ENCODE assay signal across 8 cellular contexts in the genomic region with DNA sequence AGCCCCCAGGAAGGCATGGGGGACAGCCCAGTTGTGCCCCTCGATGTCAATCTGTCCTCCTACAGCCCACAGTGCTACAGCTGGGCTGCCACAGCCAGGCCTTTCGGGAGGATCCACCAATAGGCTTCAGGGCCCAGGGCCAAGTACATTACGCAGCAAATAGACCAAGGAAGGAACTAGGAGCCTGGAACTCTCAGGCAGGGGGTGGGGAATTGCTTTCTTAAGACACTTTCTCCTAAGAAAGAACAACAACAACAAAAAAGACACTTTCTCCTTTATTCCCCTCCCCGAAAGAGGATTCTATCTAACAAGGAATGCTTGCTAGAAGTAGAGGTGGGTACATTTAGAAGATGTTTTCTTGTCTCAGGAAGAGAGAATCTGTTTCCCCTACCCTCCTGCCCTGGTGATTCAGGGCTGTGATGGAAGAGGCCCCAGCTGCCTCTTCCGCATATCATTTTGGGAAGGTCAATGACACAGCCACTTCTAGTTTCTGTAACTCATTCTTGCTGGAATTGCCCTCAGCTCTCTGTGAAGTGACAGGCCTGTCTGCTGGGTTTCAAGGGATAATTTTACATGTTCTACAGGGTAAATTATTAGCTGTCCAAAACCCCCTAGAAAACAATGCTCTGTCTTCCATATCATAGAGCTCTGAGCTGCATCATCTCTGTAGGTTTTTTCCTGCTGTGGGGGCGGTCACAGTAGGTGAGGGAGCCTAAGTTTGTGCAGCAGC. TPM values are rescaled to one million over a fixed set of nuclear protein-coding genes. Genes with fewer than 3 reads are reported as not detected.
DNase-seq lines count a peak whose midpoint lies in the region; TF ChIP-seq lines count a peak whose summit lies in the region.

No MANE protein-coding gene starts in this region.

- peak overlapping the region; percentile 96 for H3K27ac Mint-ChIP-seq in MCF 10A (ENCODE audit: low read depth, unreplicated experiment)

- H3K4me1 Mint-ChIP-seq in MCF 10A (ENCODE audit: insufficient read depth, unreplicated experiment): peaks cover 55% of the 10 kb centered on the region

- no peaks in the 10 kb centered on the region for H3K27me3 Mint-ChIP-seq in MCF 10A (ENCODE audit: insufficient read depth, unreplicated experiment)

- H3K79me2 ChIP-seq in ACC112 (ENCODE audit: control insufficient read depth, insufficient read depth, low read length, unreplicated experiment): peaks cover 45% of the 10 kb centered on the region

- 55% methylated on average over 6 of the region's 6 CpGs for WGBS in liver

- H3K4me1 ChIP-seq in ACC112 (ENCODE audit: control insufficient read depth, insufficient read depth, low read length, unreplicated experiment) (peaks cover 85% of the 10 kb centered on the region), liver (ENCODE audit: control insufficient read depth in 4 of 4, insufficient read depth in 4 of 4, low read length in 3 of 4) (peaks cover 14 to 58% (median 35%) of the 10 kb centered on the region in 4 donors), subcutaneous abdominal adipose tissue (ENCODE audit: control insufficient read depth in 5 of 5, insufficient read depth in 5 of 5, low read length in 5 of 5) (peaks cover 50 to 96% (median 92%) of the 10 kb centered on the region in 5 donors)

- H3K36me3 Mint-ChIP-seq in MCF 10A (ENCODE audit: insufficient read depth, unreplicated experiment): no peaks in the 10 kb centered on the region

- H3K4me3 ChIP-seq in ACC112 (ENCODE audit: low read depth, low read length) (peak overlapping the region; percentile 24), GM12864 (ENCODE audit: low read depth, low read length) (peak overlapping the region; percentile 9), liver (ENCODE audit: low read depth in 1 of 3, low read length in 3 of 3) (no peak overlapping the region), subcutaneous abdominal adipose tissue (ENCODE audit: low read depth in 1 of 5, low read length in 5 of 5) (peak overlapping the region; percentile 1 to 48 (median 26))

- peak overlapping the region; percentile 99 for H3K27ac ChIP-seq in ACC112 (ENCODE audit: low read depth, low read length)
- peak overlapping the region; percentile 88 to 90 for H3K27ac ChIP-seq in liver (ENCODE audit: low read depth in 1 of 2, low read length in 2 of 2)
- H3K27ac ChIP-seq in subcutaneous abdominal adipose tissue (ENCODE audit: low read depth, low read length): peak overlapping the region; percentile 99

- peak overlapping the region; percentile 57 for H3K4me3 Mint-ChIP-seq in MCF 10A (ENCODE audit: unreplicated experiment)

- CTCF ChIA-PET in MCF 10A (lab: Yijun Ruan, JAX): interaction anchor here (0.6 to 3.1 kb wide), 12 partner anchors 9 to 110 kb away, joined by 3 to 25 read pairs (median 3); no protein-coding TSS in a partner anchor

- H3K36me3 ChIP-seq in ACC112 (ENCODE audit: insufficient read depth, low read length) (no peaks in the 10 kb centered on the region), liver (ENCODE audit: control insufficient read depth in 4 of 4, insufficient read depth in 3 of 4, low read depth in 1 of 4, low read length in 3 of 4) (no peaks in the 10 kb centered on the region), subcutaneous abdominal adipose tissue (ENCODE audit: control insufficient read depth in 5 of 5, insufficient read depth in 5 of 5, low read length in 5 of 5) (no peaks in the 10 kb centered on the region)

- DNase-seq in GM12864 (ENCODE audit: low read depth): no peak
- DNase-seq in NOMO-1 treated with dmso at 0.1 percent for 144 hours (lab: John Stamatoyannopoulos, UW; ENCODE audit: unreplicated experiment): peak; percentile 37
- peak; percentile 93 for DNase-seq in MCF 10A (ENCODE audit: unreplicated experiment)
- DNase-seq in epidermal melanocyte (ENCODE audit: insufficient read length, low spot score): no peak
- DNase-seq in NCI-H748 treated with DMSO at 0.1 percent for 48 hours (lab: John Stamatoyannopoulos, UW): no peak

- TF ChIP-seq RAD21 in liver (IDR thresholded peaks at IDR 0.05): peak in 1 of 2 donors; percentile 4

- H3K27me3 ChIP-seq in ACC112 (ENCODE audit: insufficient read depth, low read length) (no peaks in the 10 kb centered on the region), liver (ENCODE audit: control insufficient read depth in 4 of 4, insufficient read depth in 4 of 4, low read length in 3 of 4) (no peaks in the 10 kb centered on the region), subcutaneous abdominal adipose tissue (ENCODE audit: control insufficient read depth in 5 of 5, insufficient read depth in 4 of 5, low read length in 5 of 5) (peaks cover 0 to 4% (median 0%) of the 10 kb centered on the region in 5 donors)

- H3K9me3 ChIP-seq in liver (ENCODE audit: control insufficient read depth in 4 of 4, low read length in 3 of 4) (no peaks in the 10 kb centered on the region), subcutaneous abdominal adipose tissue (ENCODE audit: control insufficient read depth in 5 of 5, low read length in 5 of 5) (no peaks in the 10 kb centered on the region)

- no TSS peak for BruUV-seq in MCF 10A (replicated peaks; lab: Mats Ljungman, UMichigan)

- no peaks in the 10 kb centered on the region for H3K9me3 Mint-ChIP-seq in MCF 10A (ENCODE audit: unreplicated experiment)

- H3K9ac ChIP-seq in liver (ENCODE audit: low read depth in 1 of 2, low read length in 2 of 2) (peak overlapping the region; percentile 22 to 81), subcutaneous abdominal adipose tissue (ENCODE audit: low read length in 5 of 5) (peak overlapping the region; percentile 65 to 96 (median 84))

- TF ChIP-seq CTCF in GM12864 (IDR thresholded peaks at IDR 0.05; ENCODE audit: low read depth, low read length, missing control alignments): no peak
- TF ChIP-seq CTCF in MCF 10A (IDR thresholded peaks at IDR 0.05; ENCODE audit: unreplicated experiment): no peak
- TF ChIP-seq CTCF in liver (IDR thresholded peaks at IDR 0.05; ENCODE audit: low read depth, low read length, missing input control): no peak

- intact Hi-C loops in MCF 10A (cut with micrococcal nuclease): no loop called here

- POLR2A ChIA-PET in MCF 10A (lab: Yijun Ruan, JAX): interaction anchor here (0.6 to 30.1 kb wide), 21 partner anchors 7 to 182 kb away, joined by 3 to 2994 read pairs (median 7); partner anchors contain the start of genes FAM89B, FRMD8, MALAT1 and NEAT1

- no peak overlapping the region for H2AFZ ChIP-seq in ACC112 (ENCODE audit: low read length, unreplicated experiment)

TF ChIP-seq in liver, 16 proteins besides CTCF, POLR2A, EP300 and RAD21:
- TF ChIP-seq EGR1 (IDR thresholded peaks at IDR 0.05; ENCODE audit: low read depth in 2 of 2) (no peak), NR2F2 (IDR thresholded peaks at IDR 0.05) (peak; percentile 48), RXRA (IDR thresholded peaks at IDR 0.05) (peak; percentile 69 to 76), JUND (IDR thresholded peaks at IDR 0.05) (no peak), YY1 (IDR thresholded peaks at IDR 0.05) (peak; percentile 31), FOXA2 (IDR thresholded peaks at IDR 0.05) (no peak), REST (IDR thresholded peaks at IDR 0.05) (peak; percentile 34), SP1 (IDR thresholded peaks at IDR 0.05) (peak; percentile 68)

RNA-seq across cellular contexts. Expression of gene MALAT1, which starts 6.0 kb away (rescaled TPM):
- total RNA-seq in MCF 10A (2022) (10,851 and 12,068 TPM in 2 replicates), liver (1,000 to 10,000 TPM; 3,688 to 8,306 TPM)
- polyA plus RNA-seq in liver: 1,000 to 10,000 TPM in 1 of 2 donors, 10 to 100 TPM in 1; 11.9 to 3,868 TPM

RNA-seq across cellular contexts. Expression of gene SCYL1, which starts 32.1 kb away (rescaled TPM):
- total RNA-seq in MCF 10A (2022): 70.9 and 75.5 TPM in 2 replicates
- 10 to 100 TPM; 33.7 to 59.5 TPM for total RNA-seq in liver
- 10 to 100 TPM; 45.6 to 62.0 TPM for polyA plus RNA-seq in liver

Comparison
In these comparisons a context has a peak if more than half of its experiments do, and no peak if none do; other contexts are left out.
1. H3K4me3 ChIP-seq: peak in ACC112 (single experiment), GM12864 (single experiment) and subcutaneous abdominal adipose tissue (5 of 5); none in liver (0 of 3).
2. DNase-seq: peak in NOMO-1 treated with dmso at 0.1 percent for 144 hours (single experiment) and MCF 10A (single experiment); none in GM12864 (single experiment), epidermal melanocyte (single experiment) and NCI-H748 treated with DMSO at 0.1 percent for 48 hours (single experiment).
3. Peak in every context shown above with its lines, with median percentiles within 50 percentile points of each other: H3K27ac ChIP-seq.